In the genomic region with DNA sequence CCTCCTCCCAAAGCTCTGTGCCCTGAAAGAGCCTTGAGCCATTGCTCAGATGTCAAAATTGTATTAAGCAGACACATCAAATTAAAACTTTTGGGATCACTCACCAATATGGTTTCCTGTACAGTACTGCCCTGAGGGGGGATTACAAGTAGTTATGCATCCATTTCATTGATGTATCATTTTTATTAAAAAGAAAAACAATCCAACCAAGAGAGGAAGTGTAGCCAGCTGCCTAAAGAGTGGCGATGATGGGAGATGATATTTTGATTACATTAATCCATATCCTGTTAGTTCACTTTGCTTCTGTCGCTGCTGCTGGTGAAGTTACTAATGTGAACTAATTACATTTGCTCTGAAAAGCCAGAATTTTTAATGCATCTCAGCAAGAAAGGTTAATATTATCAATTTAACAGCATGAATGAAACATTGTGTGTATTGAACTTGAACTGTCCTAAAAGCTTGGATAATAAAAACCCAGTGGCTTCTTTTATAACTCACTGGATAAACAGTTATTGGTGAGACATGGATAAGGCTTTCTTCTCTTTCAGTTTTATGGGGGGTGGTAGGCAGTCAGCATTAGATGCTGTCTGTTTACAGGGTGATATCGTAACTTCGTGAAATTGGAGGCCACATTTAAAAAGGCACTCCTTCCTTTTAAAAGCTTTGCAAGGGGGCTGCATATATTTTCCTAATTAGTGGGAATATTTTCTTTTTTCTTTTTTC, we compare ENCODE assay signal across 25 cellular contexts.
DNase-seq lines count a peak whose midpoint lies in the region; ATAC-seq, FAIRE-seq and TF ChIP-seq lines count a peak whose summit lies in the region.
"Had no signal": no experiment of that assay in that cellular context is flagged by ENCODE, and none has a peak within 500 bp of the region (broad histone marks: within the 10 kb centered on the region; RNA-seq: fewer than 3 reads in every experiment).

No MANE protein-coding gene starts in this region.

- POLR2A ChIA-PET in MCF 10A (lab: Yijun Ruan, JAX): no interaction called here
- POLR2A ChIA-PET in Caco-2 (lab: Charles Lee): interaction anchor here (0.7 kb wide), 1 partner anchor 17 kb away, joined by 5 read pairs; no protein-coding TSS in a partner anchor

- no peak for TF ChIP-seq CTCF in HFFc6 (IDR thresholded peaks at IDR 0.05)
- TF ChIP-seq CTCF in MCF 10A (IDR thresholded peaks at IDR 0.05; ENCODE audit: unreplicated experiment): no peak
- no peak for TF ChIP-seq CTCF in keratinocyte (optimal IDR thresholded peaks at IDR 0.05 in 1 of 3, IDR thresholded peaks at IDR 0.05 in 1 of 3, conservative IDR thresholded peaks at IDR 0.05 in 1 of 3; ENCODE audit: extremely low read depth in 1 of 3, insufficient read depth in 2 of 3, low read length in 3 of 3)
- TF ChIP-seq CTCF in Caco-2 (IDR thresholded peaks at IDR 0.05; ENCODE audit: insufficient read depth in 1 of 2, low read depth in 1 of 2, low read length in 1 of 2, severe bottlenecking in 1 of 2, unreplicated experiment in 1 of 2): no peak

- DNase-seq in HFFc6 (no peak), MCF 10A (ENCODE audit: unreplicated experiment) (no peak), keratinocyte (ENCODE audit: low read depth, low spot score) (no peak), Caco-2 (no peak)
- DNase-seq in activated naive CD8-positive, alpha-beta T cell treated with anti-CD3 and anti-CD28 coated beads, Interleukin-2, amount 50 U/mL, for 24 hours: no peak
- no peak for DNase-seq in activated CD8-positive, alpha-beta memory T cell treated with anti-CD3 and anti-CD28 coated beads for 24 hours
- DNase-seq: activated CD4-positive, alpha-beta T cell treated with anti-CD3 and anti-CD28 coated beads, Interleukin-2, amount 10 ng/mL, durations not matched to agents 7 days and 5 days; anterior cingulate cortex; KG1; left lung; midbrain; NCI-H146; NCI-H510A treated with DMSO at 0.1 percent for 48 hours; nephron progenitor cell; right cardiac atrium; stimulated activated CD4-positive, alpha-beta T cell treated with anti-CD3 and anti-CD28 coated beads, Interleukin-4, amount 100 ng/mL, for 1 hour; stimulated activated naive CD4-positive, alpha-beta T cell had no signal

- H3K4me1 Mint-ChIP-seq in HFFc6 (ENCODE audit: low read depth): peaks cover 38% of the 10 kb centered on the region
- peaks cover 6% of the 10 kb centered on the region for H3K4me1 Mint-ChIP-seq in MCF 10A (ENCODE audit: insufficient read depth, unreplicated experiment)
- peaks cover 44% of the 10 kb centered on the region for H3K4me1 Mint-ChIP-seq in activated naive CD8-positive, alpha-beta T cell treated with anti-CD3 and anti-CD28 coated beads, Interleukin-2, amount 50 U/mL, for 24 hours
- H3K4me1 Mint-ChIP-seq in Caco-2 (ENCODE audit: low read depth, unreplicated experiment): peaks cover 19% of the 10 kb centered on the region

- peak overlapping the region; percentile 74 for H3K27ac Mint-ChIP-seq in HFFc6
- peak overlapping the region; percentile 40 for H3K27ac Mint-ChIP-seq in MCF 10A (ENCODE audit: low read depth, unreplicated experiment)
- H3K27ac Mint-ChIP-seq in activated naive CD8-positive, alpha-beta T cell treated with anti-CD3 and anti-CD28 coated beads, Interleukin-2, amount 50 U/mL, for 24 hours: no peak overlapping the region
- no peak overlapping the region for H3K27ac Mint-ChIP-seq in Caco-2 (ENCODE audit: unreplicated experiment)
- H3K27ac Mint-ChIP-seq: activated CD4-positive, alpha-beta T cell treated with anti-CD3 and anti-CD28 coated beads, Interleukin-2, amount 10 ng/mL, durations not matched to agents 7 days and 5 days; activated naive CD4-positive, alpha-beta T cell treated with anti-CD3 and anti-CD28 coated beads, Interleukin-2, amount 50 U/mL, for 24 hours; activated T-helper 1 cell treated with anti-CD3 and anti-CD28 coated beads, Interleukin-12 subunit alpha, Interleukin-12 subunit beta, Interleukin-2, Interleukin-4 antibody, amounts not matched to agents 30 ng/mL and 10 ng/mL and 1 ng/mL, durations not matched to agents 14 hours and 24 hours and 36 hours; nephron progenitor cell had no signal

- H3K4me1 ChIP-seq in BLaER1 (peaks cover 82% of the 10 kb centered on the region), keratinocyte (ENCODE audit: control insufficient read depth, extremely low read depth, insufficient read depth, low read length) (peaks cover 26% of the 10 kb centered on the region), Caco-2 (peaks cover 22% of the 10 kb centered on the region)

- H3K27me3 ChIP-seq in BLaER1: no peaks in the 10 kb centered on the region
- H3K27me3 ChIP-seq in keratinocyte (ENCODE audit: control insufficient read depth, extremely low read depth, insufficient read depth, low read length): no peaks in the 10 kb centered on the region
- H3K27me3 ChIP-seq in Caco-2 (replicated peaks; ENCODE audit: control insufficient read depth, insufficient read depth, low read length): no peaks in the 10 kb centered on the region
- H3K27me3 ChIP-seq: left lung, vagina had no signal

- BruUV-seq in MCF 10A (replicated peaks; lab: Mats Ljungman, UMichigan): no TSS peak
- no TSS peak for BruUV-seq in Caco-2 (replicated peaks; lab: Mats Ljungman, UMichigan)

- H3K9me3 ChIP-seq in BLaER1 (0 out of 2 replicates have a peak, but pooled peaks cover 5% of the 10 kb centered on the region), keratinocyte (ENCODE audit: control insufficient read depth, low read depth, low read length) (no peaks in the 10 kb centered on the region), Caco-2 (peaks cover 7% of the 10 kb centered on the region; the same call in 1 of the 2 replicates)
- H3K9me3 ChIP-seq: left lung, thoracic aorta, vagina had no signal

- no peak overlapping the region for H2AFZ ChIP-seq in keratinocyte (ENCODE audit: control insufficient read depth, low read length)

- H3K4me3 ChIP-seq in BLaER1: no peak overlapping the region
- H3K4me3 ChIP-seq in keratinocyte (ENCODE audit: control insufficient read depth in 2 of 3, extremely low read depth in 1 of 3, insufficient read depth in 2 of 3, low read depth in 1 of 3, low read length in 3 of 3): no peak overlapping the region
- no peak overlapping the region for H3K4me3 ChIP-seq in Caco-2 (ENCODE audit: low read depth, low read length)
- H3K4me3 ChIP-seq: left lung, thoracic aorta, vagina had no signal

- dilution Hi-C loops in keratinocyte (cut with MboI; ENCODE audit: extremely low pct_ligation_motif_present, low sequenced_read_pairs): no loop called here

- 0 out of 2 replicates have a peak overlapping the region, but pooled peaks have one; percentile 10 for H3K4me2 ChIP-seq in BLaER1
- peak overlapping the region; percentile 25 for H3K4me2 ChIP-seq in keratinocyte (ENCODE audit: control insufficient read depth, extremely low read depth, insufficient read depth, low read depth, low read length)

- H3K4me3 Mint-ChIP-seq in HFFc6: peak overlapping the region; percentile 33
- no peak overlapping the region for H3K4me3 Mint-ChIP-seq in MCF 10A (ENCODE audit: unreplicated experiment)
- no peak overlapping the region for H3K4me3 Mint-ChIP-seq in activated naive CD8-positive, alpha-beta T cell treated with anti-CD3 and anti-CD28 coated beads, Interleukin-2, amount 50 U/mL, for 24 hours
- no peak overlapping the region for H3K4me3 Mint-ChIP-seq in Caco-2 (ENCODE audit: unreplicated experiment)
- H3K4me3 Mint-ChIP-seq: activated CD4-positive, alpha-beta T cell treated with anti-CD3 and anti-CD28 coated beads, Interleukin-2, amount 10 ng/mL, durations not matched to agents 7 days and 5 days; activated naive CD4-positive, alpha-beta T cell treated with anti-CD3 and anti-CD28 coated beads, Interleukin-2, amount 50 U/mL, for 24 hours; activated T-helper 1 cell treated with anti-CD3 and anti-CD28 coated beads, Interleukin-12 subunit alpha, Interleukin-12 subunit beta, Interleukin-2, Interleukin-4 antibody, amounts not matched to agents 30 ng/mL and 10 ng/mL and 1 ng/mL, durations not matched to agents 14 hours and 24 hours and 36 hours; nephron progenitor cell had no signal

- peaks cover 100% of the 10 kb centered on the region for H3K79me2 ChIP-seq in keratinocyte (ENCODE audit: control insufficient read depth, insufficient read depth, low read length)

- H3K9me1 ChIP-seq in keratinocyte (ENCODE audit: control insufficient read depth, extremely low read depth, insufficient read depth, low read length): peaks cover 5% of the 10 kb centered on the region

- no peak for ATAC-seq in activated naive CD8-positive, alpha-beta T cell treated with anti-CD3 and anti-CD28 coated beads, Interleukin-2, amount 50 U/mL, for 24 hours
- no peak for ATAC-seq in GM18870 (IDR thresholded peaks at IDR 0.05; ENCODE audit: unreplicated experiment)
- ATAC-seq: left lung, right cardiac atrium had no signal

- intact Hi-C loops in MCF 10A (cut with micrococcal nuclease): no loop called here
- intact Hi-C loops in Caco-2 (cut with micrococcal nuclease; ENCODE audit: unreplicated experiment): no loop called here

- peaks cover 9% of the 10 kb centered on the region for H3K36me3 Mint-ChIP-seq in HFFc6 (ENCODE audit: low read depth)
- H3K36me3 Mint-ChIP-seq in MCF 10A (ENCODE audit: insufficient read depth, unreplicated experiment): no peaks in the 10 kb centered on the region
- no peaks in the 10 kb centered on the region for H3K36me3 Mint-ChIP-seq in activated naive CD8-positive, alpha-beta T cell treated with anti-CD3 and anti-CD28 coated beads, Interleukin-2, amount 50 U/mL, for 24 hours (ENCODE audit: low read depth)
- no peaks in the 10 kb centered on the region for H3K36me3 Mint-ChIP-seq in Caco-2 (ENCODE audit: insufficient read depth, unreplicated experiment)
- H3K36me3 Mint-ChIP-seq: activated naive CD4-positive, alpha-beta T cell treated with anti-CD3 and anti-CD28 coated beads, Interleukin-2, amount 50 U/mL, for 24 hours had no signal

- peaks cover 2% of the 10 kb centered on the region; the same call in 1 of the 2 replicates for H3K27me3 Mint-ChIP-seq in HFFc6 (ENCODE audit: insufficient read depth)
- no peaks in the 10 kb centered on the region for H3K27me3 Mint-ChIP-seq in MCF 10A (ENCODE audit: insufficient read depth, unreplicated experiment)
- H3K27me3 Mint-ChIP-seq in activated naive CD8-positive, alpha-beta T cell treated with anti-CD3 and anti-CD28 coated beads, Interleukin-2, amount 50 U/mL, for 24 hours: no peaks in the 10 kb centered on the region
- H3K27me3 Mint-ChIP-seq in Caco-2 (ENCODE audit: insufficient read depth, unreplicated experiment): no peaks in the 10 kb centered on the region
- H3K27me3 Mint-ChIP-seq: activated CD4-positive, alpha-beta T cell treated with anti-CD3 and anti-CD28 coated beads, Interleukin-2, amount 10 ng/mL, durations not matched to agents 7 days and 5 days; activated naive CD4-positive, alpha-beta T cell treated with anti-CD3 and anti-CD28 coated beads, Interleukin-2, amount 50 U/mL, for 24 hours had no signal

- peaks cover 46% of the 10 kb centered on the region for H3K36me3 ChIP-seq in BLaER1
- peaks cover 0 to 4% of the 10 kb centered on the region in 2 experiments for H3K36me3 ChIP-seq in keratinocyte (ENCODE audit: control insufficient read depth in 2 of 2, extremely low read depth in 1 of 2, insufficient read depth in 2 of 2, low read length in 2 of 2)
- no peaks in the 10 kb centered on the region for H3K36me3 ChIP-seq in Caco-2 (ENCODE audit: control insufficient read depth, insufficient read depth, low read length)
- H3K36me3 ChIP-seq: left lung, thoracic aorta, vagina, WERI-Rb-1 had no signal

- peak; percentile 73 for FAIRE-seq in keratinocyte (lab: Jason Lieb, UNC)
- FAIRE-seq: GM19239 had no signal

- CTCF ChIA-PET in MCF 10A (lab: Yijun Ruan, JAX): no interaction called here
- CTCF ChIA-PET in Caco-2 (lab: Charles Lee): no interaction called here

- H3K9me3 Mint-ChIP-seq in HFFc6 (no peaks in the 10 kb centered on the region), MCF 10A (ENCODE audit: unreplicated experiment) (no peaks in the 10 kb centered on the region), Caco-2 (ENCODE audit: unreplicated experiment) (no peaks in the 10 kb centered on the region)
- no peaks in the 10 kb centered on the region for H3K9me3 Mint-ChIP-seq in activated naive CD8-positive, alpha-beta T cell treated with anti-CD3 and anti-CD28 coated beads, Interleukin-2, amount 50 U/mL, for 24 hours
- H3K9me3 Mint-ChIP-seq: activated CD4-positive, alpha-beta T cell treated with anti-CD3 and anti-CD28 coated beads, Interleukin-2, amount 10 ng/mL, durations not matched to agents 7 days and 5 days; activated naive CD4-positive, alpha-beta T cell treated with anti-CD3 and anti-CD28 coated beads, Interleukin-2, amount 50 U/mL, for 24 hours; activated T-helper 1 cell treated with anti-CD3 and anti-CD28 coated beads, Interleukin-12 subunit alpha, Interleukin-12 subunit beta, Interleukin-2, Interleukin-4 antibody, amounts not matched to agents 30 ng/mL and 10 ng/mL and 1 ng/mL, durations not matched to agents 14 hours and 24 hours and 36 hours had no signal

- H4K20me1 ChIP-seq in BLaER1 (peaks cover 100% of the 10 kb centered on the region), keratinocyte (ENCODE audit: control insufficient read depth, extremely low read depth, insufficient read depth, low read length) (no peaks in the 10 kb centered on the region)

- H3K9ac ChIP-seq in BLaER1: no peak overlapping the region
- H3K9ac ChIP-seq in keratinocyte (ENCODE audit: control insufficient read depth, extremely low read depth, insufficient read depth, low read length): no peak overlapping the region

- H3K27ac ChIP-seq in BLaER1: no peak overlapping the region
- H3K27ac ChIP-seq in keratinocyte (ENCODE audit: control insufficient read depth, insufficient read depth, low read length): peak overlapping the region; percentile 17
- H3K27ac ChIP-seq: left lung, vagina had no signal

Comparison
In these comparisons a context has a peak if more than half of its experiments do, and no peak if none do; other contexts are left out.
1. H3K27ac Mint-ChIP-seq: peak in HFFc6 (single experiment) and MCF 10A (single experiment); none in activated naive CD8-positive, alpha-beta T cell treated with anti-CD3 and anti-CD28 coated beads, Interleukin-2, amount 50 U/mL, for 24 hours (single experiment) and Caco-2 (single experiment).